Comparison of ENCODE assay signal across 19 cellular contexts in genomic region chr14:79920180-79920579, GRCh38.
A peak's percentile ranks its signal among the peaks of the same experiment; 100 is the strongest.
DNase-seq lines count a peak whose midpoint lies in the region; ATAC-seq, FAIRE-seq and TF ChIP-seq lines count a peak whose summit lies in the region.
"Had no signal": no experiment of that assay in that cellular context is flagged by ENCODE, and none has a peak within 500 bp of the region (broad histone marks: within the 10 kb centered on the region; RNA-seq: fewer than 3 reads in every experiment).

No MANE protein-coding gene starts in this region.

- TF ChIP-seq RAD21 in A549 (conservative IDR thresholded peaks at IDR 0.05 in 1 of 2, IDR thresholded peaks at IDR 0.05 in 1 of 2), result no peak

- no peak overlapping the region for H3K4me3 ChIP-seq in A549
- H3K4me3 ChIP-seq in PC-9, result no peak overlapping the region; the same call in 1 of the 2 replicates
- H3K4me3 ChIP-seq in endocrine pancreas (ENCODE audit: control insufficient read depth, insufficient read depth, low read length), result peak overlapping the region; percentile 20
- H3K4me3 ChIP-seq: BLaER1 treated with 17β-estradiol and CSF1 and Interleukin-3, amounts not matched to agents 10 nM and 100 nM; GM23338 had no signal

- H3K36me3 ChIP-seq in PC-9 (ENCODE audit: low read depth) (no peaks in the 10 kb centered on the region), endocrine pancreas (ENCODE audit: control insufficient read depth, insufficient read depth, low read length) (no peaks in the 10 kb centered on the region)
- H3K36me3 ChIP-seq: BLaER1 treated with 17β-estradiol and CSF1 and Interleukin-3, amounts not matched to agents 10 nM and 100 nM had no signal

- DNase-seq in DMS 273 (lab: John Stamatoyannopoulos, UW; ENCODE audit: unreplicated experiment) (peak; percentile 12), DMS 273 treated with DMSO at 0.1 percent for 48 hours (lab: John Stamatoyannopoulos, UW) (no peak), A549 (ENCODE audit: low read depth in 1 of 2, low spot score in 1 of 2) (no peak), PC-9 (no peak), NOMO-1 treated with dmso at 0.1 percent for 144 hours (lab: John Stamatoyannopoulos, UW; ENCODE audit: unreplicated experiment) (no peak), NCI-H774 (lab: John Stamatoyannopoulos, UW) (no peak)
- DNase-seq: Calu3; CD8-positive, alpha-beta T cell; DMS153; DMS79; GF-D8; HCEC 1CT had no signal

- no peaks in the 10 kb centered on the region for H3K4me1 ChIP-seq in A549
- no peaks in the 10 kb centered on the region for H3K4me1 ChIP-seq in PC-9 (replicated peaks; ENCODE audit: insufficient read depth)
- H3K4me1 ChIP-seq in endocrine pancreas (ENCODE audit: control insufficient read depth, insufficient read depth, low read length), result no peaks in the 10 kb centered on the region
- H3K4me1 ChIP-seq: BLaER1 treated with 17β-estradiol and CSF1 and Interleukin-3, amounts not matched to agents 10 nM and 100 nM had no signal

- intact Hi-C loops in PC-9 (cut with micrococcal nuclease; ENCODE audit: unreplicated experiment), result no loop called here

- CTCF ChIA-PET in A549 (lab: Yijun Ruan, JAX), result no interaction called here
- CTCF ChIA-PET in PC-9 (lab: Charles Lee), result no interaction called here

- H3K27me3 ChIP-seq in PC-9 (ENCODE audit: insufficient read depth, low read depth) (peaks cover 31% of the 10 kb centered on the region; the same call in 1 of the 2 replicates), endocrine pancreas (ENCODE audit: control insufficient read depth, insufficient read depth, low read length) (no peaks in the 10 kb centered on the region)
- H3K27me3 ChIP-seq: BLaER1 treated with 17β-estradiol and CSF1 and Interleukin-3, amounts not matched to agents 10 nM and 100 nM had no signal

- no peak for TF ChIP-seq POLR2A in A549 (IDR thresholded peaks at IDR 0.05; ENCODE audit: low read length)

- no peaks in the 10 kb centered on the region for H3K79me2 ChIP-seq in PC-9 (ENCODE audit: low read depth)

- no peak for FAIRE-seq in A549 (lab: Jason Lieb, UNC)
- FAIRE-seq: H54 had no signal

- H4K20me1 ChIP-seq in PC-9 (ENCODE audit: insufficient read depth), result no peaks in the 10 kb centered on the region
- H4K20me1 ChIP-seq: BLaER1 treated with 17β-estradiol and CSF1 and Interleukin-3, amounts not matched to agents 10 nM and 100 nM had no signal

- H3F3A ChIP-seq in PC-9 (ENCODE audit: insufficient read depth, low read depth), result no peaks in the 10 kb centered on the region

- H3K4me2 ChIP-seq in A549 (0 out of 3 replicates have a peak overlapping the region, but pooled peaks have one; percentile 12), PC-9 (peak overlapping the region; percentile 45)
- H3K4me2 ChIP-seq: BLaER1 treated with 17β-estradiol and CSF1 and Interleukin-3, amounts not matched to agents 10 nM and 100 nM; GM23338 had no signal

- no peak for ATAC-seq in A549
- no peak for ATAC-seq in HG02759 (IDR thresholded peaks at IDR 0.05; ENCODE audit: unreplicated experiment)
- ATAC-seq: CD8-positive, alpha-beta T cell; GM23338 had no signal

- TF ChIP-seq CTCF in A549 (IDR thresholded peaks at IDR 0.05) (no peak), PC-9 (conservative IDR thresholded peaks at IDR 0.05) (no peak)

- BruUV-seq in PC-9 (replicated peaks; lab: Mats Ljungman, UMichigan), result no TSS peak

- no peak overlapping the region for H3K9ac ChIP-seq in endocrine pancreas (ENCODE audit: control insufficient read depth, insufficient read depth, low read length)
- H3K9ac ChIP-seq: BLaER1 treated with 17β-estradiol and CSF1 and Interleukin-3, amounts not matched to agents 10 nM and 100 nM had no signal

- H3K27ac ChIP-seq in A549, result no peak overlapping the region
- H3K27ac ChIP-seq in PC-9, result no peak overlapping the region
- H3K27ac ChIP-seq: 22Rv1; BLaER1 treated with 17β-estradiol and CSF1 and Interleukin-3, amounts not matched to agents 10 nM and 100 nM; HL-60 had no signal

- no peak for TF ChIP-seq EP300 in A549 (IDR thresholded peaks at IDR 0.05)

- WGBS in A549 (ENCODE audit: missing lambda C conversion rate), result 19% methylated on average over 7 of the region's 7 CpGs

- H3K9me2 ChIP-seq in PC-9 (ENCODE audit: insufficient read depth), result no peaks in the 10 kb centered on the region

- no peak overlapping the region for H2AFZ ChIP-seq in PC-9
- H2AFZ ChIP-seq: GM23338 had no signal

- POLR2A ChIA-PET in A549 (lab: Yijun Ruan, JAX) (no interaction called here), PC-9 (lab: Charles Lee; ENCODE audit: unreplicated experiment) (no interaction called here)

- H3K9me3 ChIP-seq in A549 (peaks cover 11% of the 10 kb centered on the region; the same call in 1 of the 3 replicates), PC-9 (ENCODE audit: insufficient read depth, low read depth) (no peaks in the 10 kb centered on the region), endocrine pancreas (ENCODE audit: control insufficient read depth, low read length) (no peaks in the 10 kb centered on the region)

TF ChIP-seq in A549, 52 proteins besides CTCF, POLR2A, EP300 and RAD21:
- TF ChIP-seq ZNF302 (CRISPR knock-in tag; IDR thresholded peaks at IDR 0.05), result no peak
- no peak for TF ChIP-seq FOSB (CRISPR knock-in tag; IDR thresholded peaks at IDR 0.05)
- no peak for TF ChIP-seq NFE2L2 (conservative IDR thresholded peaks at IDR 0.05; ENCODE audit: low read length)
- TF ChIP-seq JUN (IDR thresholded peaks at IDR 0.05), result no peak
- no peak for TF ChIP-seq PBX3 (IDR thresholded peaks at IDR 0.05)
- no peak for TF ChIP-seq HOXB5 (CRISPR knock-in tag; IDR thresholded peaks at IDR 0.05)
TF ChIP-seq in A549: peak in this region for 0.
